ENCODE assay signal across 8 cellular contexts in the genomic region with DNA sequence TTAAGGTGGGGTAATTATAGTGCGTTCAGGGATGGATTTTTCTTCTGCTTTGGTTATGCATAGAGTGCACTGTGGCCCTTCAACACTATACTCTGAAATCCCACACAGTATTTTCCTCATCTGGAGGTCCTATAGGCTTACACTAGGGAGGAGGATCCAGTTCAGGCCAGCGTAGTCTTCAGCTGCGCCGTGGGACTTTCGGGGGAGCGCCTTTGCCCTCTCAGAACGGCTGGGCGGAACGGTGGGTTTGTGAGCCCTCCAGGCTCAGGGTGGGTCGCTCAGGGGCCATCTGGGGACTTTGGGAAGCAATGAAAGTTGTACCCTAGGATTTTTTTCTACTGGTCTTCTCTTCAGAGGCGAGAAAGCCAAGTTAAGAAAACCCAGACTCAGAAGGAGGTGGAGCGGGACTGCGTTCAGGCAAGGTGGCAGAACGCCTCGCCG. TPM values are rescaled to one million over a fixed set of nuclear protein-coding genes. Genes with fewer than 3 reads are reported as not detected.
DNase-seq lines count a peak whose midpoint lies in the region; ATAC-seq, FAIRE-seq and TF ChIP-seq lines count a peak whose summit lies in the region.

No MANE protein-coding gene starts in this region.

- H3K4me3 ChIP-seq in A549 (peak overlapping the region; percentile 77), GM08714 (ENCODE audit: low read length) (peak overlapping the region; percentile 60; the same call in 1 of the 2 replicates), left ventricle myocardium inferior (peak overlapping the region; percentile 86), gastrocnemius medialis (peak overlapping the region; percentile 57 to 90 (median 78))

- no peak for FAIRE-seq in A549 (lab: Jason Lieb, UNC)

- peak overlapping the region; percentile 89 to 92 for H3K27ac ChIP-seq in A549
- peak overlapping the region; percentile 99 for H3K27ac ChIP-seq in left ventricle myocardium inferior (replicated peaks)
- peak overlapping the region; percentile 91 to 97 (median 96) for H3K27ac ChIP-seq in gastrocnemius medialis

- no peak; the same call in 2 of the 3 replicates for TF ChIP-seq CTCF in A549 (IDR thresholded peaks at IDR 0.05)
- no peak for TF ChIP-seq CTCF in left ventricle myocardium inferior (IDR thresholded peaks at IDR 0.05; ENCODE audit: borderline replicate concordance)
- TF ChIP-seq CTCF in gastrocnemius medialis (IDR thresholded peaks at IDR 0.05 in 4 of 5, conservative IDR thresholded peaks at IDR 0.05 in 1 of 5): peak in 1 of 5 experiments; percentile 35

- no peak for TF ChIP-seq EP300 in A549 (IDR thresholded peaks at IDR 0.05)

- CTCF ChIA-PET in A549 (lab: Yijun Ruan, JAX): interaction anchor here (1.6 to 2.5 kb wide), 4 partner anchors 18 to 121 kb away, joined by 3 to 21 read pairs (median 6); no protein-coding TSS in a partner anchor

- DNase-seq in A549 (ENCODE audit: low read depth in 1 of 2, low spot score in 1 of 2) (peak; percentile 74 to 77), NCI-H1417 treated with DMSO at 0.1 percent for 48 hours (lab: John Stamatoyannopoulos, UW) (peak; percentile 21), left ventricle myocardium inferior (peak; percentile 57), gastrocnemius medialis (no peak), foreskin melanocyte (no peak)
- DNase-seq in activated T-helper 9 cell treated with anti-CD3 and anti-CD28 coated beads, Interleukin-2, amount 50 U/mL, for 16 hours (ENCODE audit: low read depth): peak; percentile 5

- in situ Hi-C loops in gastrocnemius medialis (cut with MboI; ENCODE audit: low sequenced_read_pairs in 4 of 4): loop anchor here in 1 of 4 donors (10.0 kb wide), 1 partner anchor 51 kb away; no protein-coding TSS in a partner anchor

- H3K27me3 ChIP-seq in left ventricle myocardium inferior (ENCODE audit: low read depth): no peaks in the 10 kb centered on the region
- no peaks in the 10 kb centered on the region for H3K27me3 ChIP-seq in gastrocnemius medialis

- TF ChIP-seq POLR2A in A549 (IDR thresholded peaks at IDR 0.05; ENCODE audit: low read length): no peak
- no peak for TF ChIP-seq POLR2A in gastrocnemius medialis (IDR thresholded peaks at IDR 0.05)

- peaks cover 15% of the 10 kb centered on the region for H3K4me1 ChIP-seq in A549
- H3K4me1 ChIP-seq in left ventricle myocardium inferior: peaks cover 33% of the 10 kb centered on the region
- H3K4me1 ChIP-seq in gastrocnemius medialis: peaks cover 18 to 20% of the 10 kb centered on the region in 2 donors

- H3K36me3 ChIP-seq in left ventricle myocardium inferior: no peaks in the 10 kb centered on the region
- no peaks in the 10 kb centered on the region for H3K36me3 ChIP-seq in gastrocnemius medialis

- peak overlapping the region; percentile 73 for H3K4me2 ChIP-seq in A549

- peak; percentile 89 for ATAC-seq in A549
- ATAC-seq in HG02588 (IDR thresholded peaks at IDR 0.05; ENCODE audit: unreplicated experiment): peak; percentile 44
- ATAC-seq in gastrocnemius medialis: peak; percentile 83 to 85

- WGBS in A549 (ENCODE audit: missing lambda C conversion rate): 3% methylated on average over 16 of the region's 16 CpGs

- H3K9me3 ChIP-seq in A549 (no peaks in the 10 kb centered on the region), left ventricle myocardium inferior (replicated peaks) (no peaks in the 10 kb centered on the region), gastrocnemius medialis (no peaks in the 10 kb centered on the region)

- TF ChIP-seq RAD21 in A549 (conservative IDR thresholded peaks at IDR 0.05 in 1 of 2, IDR thresholded peaks at IDR 0.05 in 1 of 2): peak in 1 of 2 experiments; percentile 55; a peak in 3 of 5 replicates

- POLR2A ChIA-PET in A549 (lab: Yijun Ruan, JAX): no interaction called here

- intact Hi-C loops in left ventricle myocardium inferior (cut with micrococcal nuclease): no loop called here
- intact Hi-C loops in gastrocnemius medialis (cut with DNase I; ENCODE audit: low total_unique reads): loop anchor here (2.0 kb wide), 1 partner anchor 135 kb away; a partner anchor contains a TSS

TF ChIP-seq in A549, 52 proteins besides CTCF, POLR2A, EP300 and RAD21:
- TF ChIP-seq SMC3 (IDR thresholded peaks at IDR 0.05): 0 out of 3 replicates have a peak, but pooled peaks have one; percentile 58
- TF ChIP-seq, protein P1, sequence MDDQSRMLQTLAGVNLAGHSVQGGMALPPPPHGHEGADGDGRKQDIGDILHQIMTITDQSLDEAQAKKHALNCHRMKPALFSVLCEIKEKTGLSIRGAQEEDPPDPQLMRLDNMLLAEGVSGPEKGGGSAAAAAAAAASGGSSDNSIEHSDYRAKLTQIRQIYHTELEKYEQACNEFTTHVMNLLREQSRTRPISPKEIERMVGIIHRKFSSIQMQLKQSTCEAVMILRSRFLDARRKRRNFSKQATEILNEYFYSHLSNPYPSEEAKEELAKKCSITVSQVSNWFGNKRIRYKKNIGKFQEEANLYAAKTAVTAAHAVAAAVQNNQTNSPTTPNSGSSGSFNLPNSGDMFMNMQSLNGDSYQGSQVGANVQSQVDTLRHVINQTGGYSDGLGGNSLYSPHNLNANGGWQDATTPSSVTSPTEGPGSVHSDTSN (IDR thresholded peaks at IDR 0.05): no peak
- TF ChIP-seq MAFK (IDR thresholded peaks at IDR 0.05; ENCODE audit: partially characterized antibody): no peak

RNA-seq across cellular contexts. Expression of a gene that starts 0.7 kb away (rescaled TPM):
- polyA plus RNA-seq in A549 (2011; rRNA removed) (35.0 and 52.6 TPM in 2 replicates), A549 (2017; fragmentation: RNase III; extraction: RNeasy Plus Mini Kit Qiagen cat#74134 plus additional on column Dnase treatment) (62.5 to 62.6 TPM (median 62.6 TPM) in 3 replicates)
- polyA plus RNA-seq in A549 (2012; cell fraction: cytosol; rRNA removed): 9.4 and 9.7 TPM in 2 replicates
- 2.0 and 3.5 TPM in 2 replicates for polyA plus RNA-seq in A549 (2012; cell fraction: nucleus; rRNA removed)
- polyA minus RNA-seq in A549 (2011; rRNA and poly(A)+ RNA removed): 3.8 and 4.1 TPM in 2 replicates
- total RNA-seq in left ventricle myocardium inferior (33.1 TPM), gastrocnemius medialis (10 to 100 TPM; 21.0 to 31.1 (median 25.4) TPM)

RNA-seq across cellular contexts. Expression of a gene that starts 35.4 kb away (rescaled TPM):
- 88.7 TPM in 2 replicates for polyA plus RNA-seq in A549 (2011; rRNA removed)
- 27.8 and 28.8 TPM in 2 replicates for polyA plus RNA-seq in A549 (2012; cell fraction: cytosol; rRNA removed)
- 10.4 and 19.6 TPM in 2 replicates for polyA plus RNA-seq in A549 (2012; cell fraction: nucleus; rRNA removed)
- polyA plus RNA-seq in A549 (2017; fragmentation: RNase III; extraction: RNeasy Plus Mini Kit Qiagen cat#74134 plus additional on column Dnase treatment): 50.5 to 59.3 TPM (median 51.9 TPM) in 3 replicates
- polyA minus RNA-seq in A549 (2011; rRNA and poly(A)+ RNA removed): 38.1 and 40.6 TPM in 2 replicates
- total RNA-seq in left ventricle myocardium inferior: 37.2 TPM
- 10 to 100 TPM; 27.1 to 73.1 (median 37.8) TPM for total RNA-seq in gastrocnemius medialis

RNA-seq across cellular contexts. Expression of a gene that starts 56.7 kb away (rescaled TPM):
- polyA plus RNA-seq in A549 (2011; rRNA removed) (55.5 and 57.4 TPM in 2 replicates), A549 (2017; fragmentation: RNase III; extraction: RNeasy Plus Mini Kit Qiagen cat#74134 plus additional on column Dnase treatment) (31.4 to 35.0 TPM (median 31.9 TPM) in 3 replicates)
- 23.1 and 24.0 TPM in 2 replicates for polyA plus RNA-seq in A549 (2012; cell fraction: cytosol; rRNA removed)
- 21.6 and 44.3 TPM in 2 replicates for polyA plus RNA-seq in A549 (2012; cell fraction: nucleus; rRNA removed)
- polyA minus RNA-seq in A549 (2011; rRNA and poly(A)+ RNA removed): 28.4 and 36.3 TPM in 2 replicates
- total RNA-seq in left ventricle myocardium inferior (36.8 TPM), gastrocnemius medialis (10 to 100 TPM; 29.7 to 38.8 (median 32.2) TPM)

Comparison
In these comparisons a context has a peak if more than half of its experiments do, and no peak if none do; other contexts are left out.
1. DNase-seq: peak in A549 (2 of 2), NCI-H1417 treated with DMSO at 0.1 percent for 48 hours (single experiment), activated T-helper 9 cell treated with anti-CD3 and anti-CD28 coated beads, Interleukin-2, amount 50 U/mL, for 16 hours (single experiment) and left ventricle myocardium inferior (single experiment); none in gastrocnemius medialis (0 of 2) and foreskin melanocyte (single experiment).
2. Peak in every context shown above with its lines, with median percentiles within 50 percentile points of each other: ATAC-seq, H3K27ac ChIP-seq and H3K4me3 ChIP-seq.